Comparison of ENCODE assay signal across 10 cellular contexts in genomic region chr14:64510127-64510808, GRCh38. TPM values are rescaled to one million over a fixed set of nuclear protein-coding genes. Genes with fewer than 3 reads are reported as not detected.
A peak's percentile ranks its signal among the peaks of the same experiment; 100 is the strongest.
DNase-seq lines count a peak whose midpoint lies in the region; ATAC-seq and TF ChIP-seq lines count a peak whose summit lies in the region.
"Had no signal": no experiment of that assay in that cellular context is flagged by ENCODE, and none has a peak within 500 bp of the region (broad histone marks: within the 10 kb centered on the region; RNA-seq: fewer than 3 reads in every experiment).

No MANE protein-coding gene starts in this region.

- no peaks in the 10 kb centered on the region for H3K9me3 ChIP-seq in psoas muscle
- H3K9me3 ChIP-seq: body of pancreas had no signal

- WGBS in psoas muscle, 3 donors: 64 to 74% (median 70%) methylated on average over 2 of the region's 2 CpGs

- H3K27me3 ChIP-seq in psoas muscle (ENCODE audit: insufficient read depth in 3 of 3, low read length in 2 of 3): no peaks in the 10 kb centered on the region
- H3K27me3 ChIP-seq: body of pancreas had no signal

- H3K27ac ChIP-seq in caudate nucleus (ENCODE audit: low read depth, low read length) (peak overlapping the region; percentile 20), psoas muscle (peak overlapping the region; percentile 48)

- H3K4me1 ChIP-seq in psoas muscle: peaks cover 62% of the 10 kb centered on the region

- ATAC-seq in psoas muscle (no peak), HG03442 (IDR thresholded peaks at IDR 0.05; ENCODE audit: unreplicated experiment) (no peak)

- no peaks in the 10 kb centered on the region for H3K36me3 ChIP-seq in psoas muscle (ENCODE audit: insufficient read depth in 1 of 2, low read depth in 1 of 2)

- intact Hi-C loops in psoas muscle (cut with DNase I): no loop called here

- no peak overlapping the region for H3K4me3 ChIP-seq in psoas muscle
- H3K4me3 ChIP-seq: body of pancreas had no signal

- no peak for TF ChIP-seq CTCF in psoas muscle (IDR thresholded peaks at IDR 0.05)

- peak; percentile 8 for DNase-seq in ELR (ENCODE audit: low read depth)
- DNase-seq in NCI-H82 treated with DMSO at 0.1 percent for 48 hours (lab: John Stamatoyannopoulos, UW; ENCODE audit: unreplicated experiment): peak; percentile 2
- DNase-seq in caudate nucleus (lab: John Stamatoyannopoulos, UW): no peak
- DNase-seq in psoas muscle: no peak
- DNase-seq in germinal center (ENCODE audit: low spot score): no peak
- DNase-seq in NOMO-1 treated with dmso at 0.1 percent for 144 hours (lab: John Stamatoyannopoulos, UW; ENCODE audit: unreplicated experiment): no peak
- DNase-seq in activated CD4-positive, alpha-beta T cell treated with anti-CD3 and anti-CD28 coated beads, Interleukin-2, amount 50 U/mL, for 1 hour: no peak

RNA-seq across cellular contexts. Expression of gene ZBTB1, which starts 5.7 kb away (rescaled TPM):
- total RNA-seq in psoas muscle: 10 to 100 TPM; 18.6 to 26.3 (median 22.7) TPM
- 10 to 100 TPM; 11.0 to 39.2 (median 13.8) TPM for polyA plus RNA-seq in psoas muscle

RNA-seq across cellular contexts. Expression of gene ZBTB25, which starts 6.6 kb away (rescaled TPM):
- total RNA-seq in psoas muscle: 10 to 100 TPM; 10.2 to 12.7 (median 11.8) TPM
- 10 to 100 TPM in 1 of 3 donors, 1 to 10 TPM in 2; 2.7 to 11.2 (median 3.2) TPM for polyA plus RNA-seq in psoas muscle

RNA-seq across cellular contexts. Expression of gene HSPA2, which starts 30.3 kb away (rescaled TPM):
- total RNA-seq in psoas muscle: 10 to 100 TPM; 25.0 to 65.6 (median 54.1) TPM
- polyA plus RNA-seq in psoas muscle: 100 to 1,000 TPM in 1 of 3 donors, 10 to 100 TPM in 1, 1 to 10 TPM in 1; 4.1 to 180 (median 33.8) TPM

RNA-seq across cellular contexts. Expression of gene PPP1R36, which starts 39.5 kb away (rescaled TPM):
- under 1 TPM in 3 of 4 donors, not detected in 1; 0.30 to 0.71 (median 0.46) TPM for total RNA-seq in psoas muscle
- under 1 TPM in 2 of 3 donors, not detected in 1; 0.16 to 0.86 TPM for polyA plus RNA-seq in psoas muscle
- total RNA-seq: glomerular endothelial cell had no signal

RNA-seq across cellular contexts. Expression of gene AKAP5, which starts 45.0 kb away (rescaled TPM):
- under 1 TPM; 0.06 to 0.18 (median 0.14) TPM for total RNA-seq in psoas muscle
- polyA plus RNA-seq in psoas muscle: under 1 TPM; 0.01 to 0.08 (median 0.04) TPM

Comparison
In these comparisons a context has a peak if more than half of its experiments do, and no peak if none do; other contexts are left out.
1. DNase-seq: peak in ELR (single experiment) and NCI-H82 treated with DMSO at 0.1 percent for 48 hours (single experiment); none in caudate nucleus (0 of 61), psoas muscle (0 of 2), germinal center (single experiment), NOMO-1 treated with dmso at 0.1 percent for 144 hours (single experiment) and activated CD4-positive, alpha-beta T cell treated with anti-CD3 and anti-CD28 coated beads, Interleukin-2, amount 50 U/mL, for 1 hour (single experiment).